31 cellular contexts compared by ENCODE assay signal in the genomic region with DNA sequence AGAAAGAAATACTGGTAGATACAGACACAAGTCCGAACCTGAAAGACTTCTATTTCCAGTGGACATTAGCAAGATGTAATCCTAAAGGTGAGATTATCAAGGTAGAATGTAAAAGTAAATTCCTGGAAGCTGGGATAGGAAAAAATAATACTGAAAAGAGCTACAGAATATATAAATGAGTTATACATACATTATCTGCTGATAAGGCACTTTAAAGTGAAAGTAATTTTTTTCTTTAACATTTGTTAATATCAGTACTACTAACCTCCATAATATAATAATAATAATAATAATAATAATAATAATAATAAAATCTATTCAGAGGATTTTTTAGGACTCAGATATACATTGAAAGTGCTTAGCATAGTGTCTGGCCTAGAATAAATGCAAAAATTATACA.
"Had no signal": no experiment of that assay in that cellular context is flagged by ENCODE, and none has a peak within 500 bp of the region (broad histone marks: within the 10 kb centered on the region; RNA-seq: fewer than 3 reads in every experiment).

No MANE protein-coding gene starts in this region.

- H3K36me3 ChIP-seq: neural progenitor cell, ovary, spleen, suprapubic skin, tibial artery, transverse colon, upper lobe of right lung, uterus had no signal

- H3K9me3 ChIP-seq: ovary, suprapubic skin, testis, upper lobe of right lung, uterus had no signal

- H3K4me3 Mint-ChIP-seq: natural killer cell; nephron; neural progenitor cell; stimulated activated memory B cell treated with anti-CD40 and anti-IgM and Interleukin-4, amounts not matched to agents 10 μg/mL and 1 μg/mL and 100 μg/mL, for 72 hours; stimulated activated naive CD8-positive, alpha-beta T cell treated with anti-CD3 and anti-CD28 coated beads, Interleukin-15, amount 100 ng/mL, for 72 hours; type B pancreatic cell had no signal

- H3K27me3 ChIP-seq: neural progenitor cell, ovary, spleen, suprapubic skin, testis, tibial artery, transverse colon, upper lobe of right lung, uterus had no signal

- H3K27ac Mint-ChIP-seq: natural killer cell; nephron; neural progenitor cell; progenitor cell of endocrine pancreas; stimulated activated memory B cell treated with anti-CD40 and anti-IgM and Interleukin-4, amounts not matched to agents 10 μg/mL and 1 μg/mL and 100 μg/mL, for 72 hours; stimulated activated naive CD8-positive, alpha-beta T cell treated with anti-CD3 and anti-CD28 coated beads, Interleukin-15, amount 100 ng/mL, for 72 hours; type B pancreatic cell had no signal

- H3K9ac ChIP-seq: neural progenitor cell, parathyroid adenoma had no signal

- H2AFZ ChIP-seq: neural progenitor cell, parathyroid adenoma had no signal

- H3K36me3 Mint-ChIP-seq: natural killer cell; neural progenitor cell; stimulated activated memory B cell treated with anti-CD40 and anti-IgM and Interleukin-4, amounts not matched to agents 10 μg/mL and 1 μg/mL and 100 μg/mL, for 72 hours; type B pancreatic cell had no signal

- H3K4me1 Mint-ChIP-seq: natural killer cell; neural progenitor cell; stimulated activated memory B cell treated with anti-CD40 and anti-IgM and Interleukin-4, amounts not matched to agents 10 μg/mL and 1 μg/mL and 100 μg/mL, for 72 hours; stimulated activated naive CD8-positive, alpha-beta T cell treated with anti-CD3 and anti-CD28 coated beads, Interleukin-15, amount 100 ng/mL, for 72 hours had no signal

- DNase-seq: natural killer cell; occipital lobe; ovary; posterior cingulate gyrus; psoas muscle; right cardiac atrium; spleen; stimulated activated CD4-positive, alpha-beta T cell treated with anti-CD3 and anti-CD28 coated beads, Interleukin-12 subunit alpha, Interleukin-12 subunit beta, amount 100 ng/mL, for 4 hours; stimulated activated CD4-positive, alpha-beta T cell treated with anti-CD3 and anti-CD28 coated beads, Interleukin-1b, Interleukin-23, amount 100 ng/mL, for 48 hours; stimulated activated CD4-positive, alpha-beta T cell treated with anti-CD3 and anti-CD28 coated beads, Interleukin-4, amount 100 ng/mL, for 1 hour; stimulated activated CD4-positive, alpha-beta T cell treated with anti-CD3 and anti-CD28 coated beads, Interleukin-4, amount 100 ng/mL, for 4 hours; stimulated activated CD8-positive, alpha-beta memory T cell treated with anti-CD3 and anti-CD28 coated beads, Interleukin-4, amount 100 ng/mL, for 48 hours; stimulated activated naive CD4-positive, alpha-beta T cell; stimulated activated naive CD8-positive, alpha-beta T cell treated with anti-CD3 and anti-CD28 coated beads, Interleukin-15, amount 100 ng/mL, for 72 hours; stimulated activated naive CD8-positive, alpha-beta T cell treated with anti-CD3 and anti-CD28 coated beads, Interleukin-15, Interleukin-2, amounts not matched to agents 100 U/mL and 50 U/mL, for 24 hours; substantia nigra; testis; tibial artery; transverse colon; upper lobe of right lung; uterus had no signal

- H3K4me3 ChIP-seq: neural progenitor cell, ovary, psoas muscle, skin epidermis, smooth muscle cell, spleen, suprapubic skin, testis, tibial artery, transverse colon, upper lobe of right lung, uterus had no signal

- H3K27me3 Mint-ChIP-seq: progenitor cell of endocrine pancreas; stimulated activated memory B cell treated with anti-CD40 and anti-IgM and Interleukin-4, amounts not matched to agents 10 μg/mL and 1 μg/mL and 100 μg/mL, for 72 hours; stimulated activated naive CD8-positive, alpha-beta T cell treated with anti-CD3 and anti-CD28 coated beads, Interleukin-15, amount 100 ng/mL, for 72 hours had no signal

- H3K9me3 Mint-ChIP-seq: type B pancreatic cell had no signal

- H3K4me1 ChIP-seq: neural progenitor cell, parathyroid adenoma, spleen, suprapubic skin, testis, tibial artery, upper lobe of right lung, uterus had no signal

- ATAC-seq: natural killer cell; psoas muscle; right cardiac atrium; sciatic nerve; stimulated activated memory B cell treated with anti-CD40 and anti-IgM and Interleukin-4, amounts not matched to agents 10 μg/mL and 1 μg/mL and 100 μg/mL, for 72 hours; stimulated activated naive CD8-positive, alpha-beta T cell treated with anti-CD3 and anti-CD28 coated beads, Interleukin-15, amount 100 ng/mL, for 72 hours; stimulated activated naive CD8-positive, alpha-beta T cell treated with anti-CD3 and anti-CD28 coated beads, Interleukin-15, Interleukin-2, amounts not matched to agents 100 U/mL and 50 U/mL, for 24 hours; upper lobe of right lung had no signal

- H3K27ac ChIP-seq: neural progenitor cell, ovary, parathyroid adenoma, psoas muscle, skin epidermis, spleen, suprapubic skin, testis, tibial artery, transverse colon, upper lobe of right lung, uterus had no signal

- H3K4me2 ChIP-seq: neural progenitor cell, smooth muscle cell had no signal
